24 cellular contexts compared by ENCODE assay signal in genomic region chr12:6306599-6307220, GRCh38. TPM values are rescaled to one million over a fixed set of nuclear protein-coding genes. Genes with fewer than 3 reads are reported as not detected.
"Had no signal": no experiment of that assay in that cellular context is flagged by ENCODE, and none has a peak within 500 bp of the region (broad histone marks: within the 10 kb centered on the region; RNA-seq: fewer than 3 reads in every experiment).

No MANE protein-coding gene starts in this region.

- H3K27ac ChIP-seq: prostate gland, thyroid gland, vagina had no signal

- H3K27me3 ChIP-seq: thyroid gland, vagina had no signal

- H3K27ac Mint-ChIP-seq: activated CD8-positive, alpha-beta T cell treated with anti-CD3 and anti-CD28 coated beads for 36 hours; activated naive CD8-positive, alpha-beta T cell treated with anti-CD3 and anti-CD28 coated beads, Interleukin-2, amount 50 U/mL, for 24 hours; activated T-helper 2 cell treated with anti-CD3 and anti-CD28 coated beads, Interferon-gamma antibody, Interleukin-2, Interleukin-4, amounts not matched to agents 10 μg/mL and 5 μg/mL and 100 μg/mL, durations not matched to agents 14 hours and 24 hours and 36 hours had no signal

- H3K9me3 ChIP-seq: prostate gland, thyroid gland, vagina had no signal

- H3K4me1 Mint-ChIP-seq: activated naive CD8-positive, alpha-beta T cell treated with anti-CD3 and anti-CD28 coated beads, Interleukin-2, amount 50 U/mL, for 24 hours had no signal

- H3K4me3 Mint-ChIP-seq: activated CD8-positive, alpha-beta T cell treated with anti-CD3 and anti-CD28 coated beads for 36 hours; activated naive CD8-positive, alpha-beta T cell treated with anti-CD3 and anti-CD28 coated beads, Interleukin-2, amount 50 U/mL, for 24 hours had no signal

- H3K9me3 Mint-ChIP-seq: activated CD8-positive, alpha-beta T cell treated with anti-CD3 and anti-CD28 coated beads for 36 hours; activated naive CD8-positive, alpha-beta T cell treated with anti-CD3 and anti-CD28 coated beads, Interleukin-2, amount 50 U/mL, for 24 hours; activated T-helper 2 cell treated with anti-CD3 and anti-CD28 coated beads, Interferon-gamma antibody, Interleukin-2, Interleukin-4, amounts not matched to agents 10 μg/mL and 5 μg/mL and 100 μg/mL, durations not matched to agents 14 hours and 24 hours and 36 hours had no signal

- DNase-seq: activated CD4-positive, alpha-beta T cell treated with anti-CD3 and anti-CD28 coated beads for 48 hours; activated CD4-positive, CD25-positive, alpha-beta regulatory T cell; activated CD8-positive, alpha-beta T cell treated with anti-CD3 and anti-CD28 coated beads for 36 hours; activated naive CD4-positive, alpha-beta T cell treated with Interleukin-2 at 50 U/mL for 16 hours; activated naive CD8-positive, alpha-beta T cell treated with anti-CD3 and anti-CD28 coated beads, Interleukin-2, amount 50 U/mL, for 24 hours; activated T-cell treated with anti-CD3 and anti-CD28 coated beads, Interleukin-2, amount 50 U/mL, for 1 hour; cortex of kidney; effector CD4-positive, alpha-beta T cell; right cardiac atrium; stimulated activated CD4-positive, alpha-beta T cell treated with anti-CD3 and anti-CD28 coated beads, Interleukin-4, amount 100 ng/mL, for 4 hours; stimulated activated naive CD4-positive, alpha-beta T cell treated with Interleukin-2 at 50 U/mL for 16 hours; T1000 had no signal

- H3K36me3 ChIP-seq: prostate gland, thyroid gland, vagina had no signal

- H3K4me3 ChIP-seq: prostate gland, skin epidermis, thyroid gland, vagina had no signal

- FAIRE-seq: endothelial cell of umbilical vein, keratinocyte had no signal

- H3K4me1 ChIP-seq: prostate gland had no signal

RNA-seq across cellular contexts. Expression of gene PLEKHG6, which starts 3.8 kb away (rescaled TPM):
- total RNA-seq: activated CD8-positive, alpha-beta T cell treated with anti-CD3 and anti-CD28 coated beads for 36 hours; activated T-helper 2 cell treated with anti-CD3 and anti-CD28 coated beads, Interferon-gamma antibody, Interleukin-2, Interleukin-4, amounts not matched to agents 10 μg/mL and 5 μg/mL and 100 μg/mL, durations not matched to agents 14 hours and 24 hours and 36 hours; endothelial cell of umbilical vein; glomerular endothelial cell; lung microvascular endothelial cell; myocyte; T-helper 1 cell treated with Interleukin-12 subunit alpha and Interleukin-12 subunit beta and Interleukin-4 antibody, amounts not matched to agents 30 ng/mL and 1 ng/mL, for 36 hours had no signal
- polyA plus RNA-seq: neural cell had no signal
